Comparison of ENCODE assay signal across 8 cellular contexts in genomic region chr22:45010532-45010900, GRCh38. TPM values are rescaled to one million over a fixed set of nuclear protein-coding genes. Genes with fewer than 3 reads are reported as not detected.
DNase-seq lines count a peak whose midpoint lies in the region; ATAC-seq and TF ChIP-seq lines count a peak whose summit lies in the region.

No MANE protein-coding gene starts in this region.

- peaks cover 7% of the 10 kb centered on the region for H3K36me3 Mint-ChIP-seq in central memory CD8-positive, alpha-beta T cell (ENCODE audit: insufficient read depth)
- H3K36me3 Mint-ChIP-seq in natural killer cell treated with Interleukin-12 subunit alpha and Interleukin-12 subunit beta and Interleukin-15 and Interleukin-18, amount 100 ng/mL, for 72 hours = peaks cover 6% of the 10 kb centered on the region

- peak overlapping the region; percentile 87 for H3K4me3 Mint-ChIP-seq in central memory CD8-positive, alpha-beta T cell
- H3K4me3 Mint-ChIP-seq in natural killer cell treated with Interleukin-12 subunit alpha and Interleukin-12 subunit beta and Interleukin-15 and Interleukin-18, amount 100 ng/mL, for 72 hours = peak overlapping the region; percentile 79

- peak overlapping the region; percentile 74 for H3K4me3 ChIP-seq in BE2C (ENCODE audit: low read depth, low read length)
- H3K4me3 ChIP-seq in Jurkat, Clone E6-1 (ENCODE audit: low read length) = peak overlapping the region; percentile 73

- H3K27me3 ChIP-seq in BE2C = no peaks in the 10 kb centered on the region

- H3K9me3 ChIP-seq in BE2C = no peaks in the 10 kb centered on the region

- H3K27ac Mint-ChIP-seq in central memory CD8-positive, alpha-beta T cell (ENCODE audit: low read depth) = no peak overlapping the region
- H3K27ac Mint-ChIP-seq in natural killer cell treated with Interleukin-12 subunit alpha and Interleukin-12 subunit beta and Interleukin-15 and Interleukin-18, amount 100 ng/mL, for 72 hours = peak overlapping the region in 1 of 2 donors; percentile 57

- peaks cover under 1% of the 10 kb centered on the region; the same call in 1 of the 2 replicates for H3K36me3 ChIP-seq in BE2C

- no peak for ATAC-seq in central memory CD8-positive, alpha-beta T cell (replicated peaks; ENCODE audit: extremely low read depth, poor library complexity, severe bottlenecking)
- no peak for ATAC-seq in natural killer cell treated with Interleukin-12 subunit alpha and Interleukin-12 subunit beta and Interleukin-15 and Interleukin-18, amount 100 ng/mL, for 72 hours
- no peak for ATAC-seq in GM21447 (IDR thresholded peaks at IDR 0.05; ENCODE audit: unreplicated experiment)

- peaks cover 62% of the 10 kb centered on the region for H3K27me3 Mint-ChIP-seq in central memory CD8-positive, alpha-beta T cell
- H3K27me3 Mint-ChIP-seq in natural killer cell treated with Interleukin-12 subunit alpha and Interleukin-12 subunit beta and Interleukin-15 and Interleukin-18, amount 100 ng/mL, for 72 hours = peaks cover 39 to 45% of the 10 kb centered on the region in 2 donors

- no peaks in the 10 kb centered on the region for H3K9me3 Mint-ChIP-seq in central memory CD8-positive, alpha-beta T cell
- no peaks in the 10 kb centered on the region for H3K9me3 Mint-ChIP-seq in natural killer cell treated with Interleukin-12 subunit alpha and Interleukin-12 subunit beta and Interleukin-15 and Interleukin-18, amount 100 ng/mL, for 72 hours

- DNase-seq in BE2C = peak; percentile 28
- DNase-seq in Jurkat, Clone E6-1 (ENCODE audit: low read depth, low spot score) = peak; percentile 7
- DNase-seq in central memory CD8-positive, alpha-beta T cell (ENCODE audit: low spot score in 2 of 2) = no peak
- no peak for DNase-seq in natural killer cell treated with Interleukin-12 subunit alpha and Interleukin-12 subunit beta and Interleukin-15 and Interleukin-18, amount 100 ng/mL, for 72 hours (ENCODE audit: low spot score)
- DNase-seq in germinal center (ENCODE audit: low spot score) = no peak
- no peak for DNase-seq in Kasumi-1 (lab: John Stamatoyannopoulos, UW)
- DNase-seq in NCI-H2196 (lab: John Stamatoyannopoulos, UW; ENCODE audit: unreplicated experiment) = no peak

- TF ChIP-seq CTCF in BE2C (IDR thresholded peaks at IDR 0.05; ENCODE audit: low read depth, low read length) = no peak

- peaks cover 8% of the 10 kb centered on the region for H3K4me1 Mint-ChIP-seq in central memory CD8-positive, alpha-beta T cell
- peaks cover 9 to 10% of the 10 kb centered on the region in 2 donors for H3K4me1 Mint-ChIP-seq in natural killer cell treated with Interleukin-12 subunit alpha and Interleukin-12 subunit beta and Interleukin-15 and Interleukin-18, amount 100 ng/mL, for 72 hours (ENCODE audit: low read depth in 2 of 2)

- H3K4me1 ChIP-seq in BE2C = no peaks in the 10 kb centered on the region; the same call in 1 of the 2 replicates

RNA-seq across cellular contexts. Expression of gene PHF21B, which starts 0.7 kb away (rescaled TPM):
- 24.6 TPM for polyA plus RNA-seq in BE2C (2012; ENCODE audit: insufficient read depth, insufficient read length, low read depth)
- polyA plus RNA-seq in Jurkat, Clone E6-1 (2012; ENCODE audit: insufficient read depth, insufficient read length) = 15.8 TPM
- under 1 TPM in 1 of 2 donors, not detected in 1; 0.36 TPM for total RNA-seq in natural killer cell treated with Interleukin-12 subunit alpha and Interleukin-12 subunit beta and Interleukin-15 and Interleukin-18, amount 100 ng/mL, for 72 hours

Comparison
In these comparisons a context has a peak if more than half of its experiments do, and no peak if none do; other contexts are left out.
1. DNase-seq: peak in BE2C (single experiment) and Jurkat, Clone E6-1 (single experiment); none in central memory CD8-positive, alpha-beta T cell (0 of 2), natural killer cell treated with Interleukin-12 subunit alpha and Interleukin-12 subunit beta and Interleukin-15 and Interleukin-18, amount 100 ng/mL, for 72 hours (single experiment), germinal center (single experiment), Kasumi-1 (0 of 2) and NCI-H2196 (single experiment).